8 cellular contexts compared by ENCODE assay signal in genomic region chr19:15316498-15316897, GRCh38. TPM values are rescaled to one million over a fixed set of nuclear protein-coding genes. Genes with fewer than 3 reads are reported as not detected.
A peak's percentile ranks its signal among the peaks of the same experiment; 100 is the strongest.
DNase-seq lines count a peak whose midpoint lies in the region; ATAC-seq, FAIRE-seq and TF ChIP-seq lines count a peak whose summit lies in the region.

No MANE protein-coding gene starts in this region.

- no peaks in the 10 kb centered on the region for H3K79me1 ChIP-seq in H9 (ENCODE audit: insufficient read depth, low read depth, low read length, poor library complexity, severe bottlenecking)

- H3K27ac Mint-ChIP-seq in CD8-positive, alpha-beta T cell: peak overlapping the region; percentile 84
- H3K27ac Mint-ChIP-seq in H9 (peak overlapping the region in 2 of 3 experiments; percentile 42 to 73; a peak in 4 of 7 replicates), astrocyte (ENCODE audit: unreplicated experiment) (peak overlapping the region; percentile 89), nephron progenitor cell (peak overlapping the region; percentile 91)

- no peak overlapping the region for H3K9ac ChIP-seq in H9 (ENCODE audit: extremely low read depth, insufficient read length, low read length)
- peak overlapping the region; percentile 51 for H3K9ac ChIP-seq in astrocyte (ENCODE audit: low read length)
- no peak overlapping the region for H3K9ac ChIP-seq in mammary epithelial cell (ENCODE audit: insufficient read depth, low read length)

- no peak overlapping the region for H3K4me3 ChIP-seq in CD8-positive, alpha-beta T cell (ENCODE audit: low read depth, low read length)
- H3K4me3 ChIP-seq in astrocyte (ENCODE audit: insufficient read depth, low read depth, low read length) (no peak overlapping the region), mammary epithelial cell (replicated peaks in 1 of 3; ENCODE audit: insufficient read depth in 1 of 3, low read depth in 2 of 3, low read length in 3 of 3) (no peak overlapping the region)

- H3K23me2 ChIP-seq in H9 (ENCODE audit: insufficient read length, low read depth, low read length, poor library complexity, severe bottlenecking): no peaks in the 10 kb centered on the region

- H3K4ac ChIP-seq in H9 (ENCODE audit: low read depth, low read length): no peak overlapping the region

- no peaks in the 10 kb centered on the region for H3K9me3 ChIP-seq in CD8-positive, alpha-beta T cell (ENCODE audit: low read length)
- no peaks in the 10 kb centered on the region for H3K9me3 ChIP-seq in H9 (ENCODE audit: control insufficient read depth, low read depth, low read length)
- no peaks in the 10 kb centered on the region for H3K9me3 ChIP-seq in astrocyte (ENCODE audit: insufficient read depth, low read depth, low read length)
- H3K9me3 ChIP-seq in mammary epithelial cell (replicated peaks; ENCODE audit: insufficient read depth, low read length): no peaks in the 10 kb centered on the region

- no peak overlapping the region for H3K56ac ChIP-seq in H9 (ENCODE audit: insufficient read length, low read depth, low read length)

- peaks cover 83% of the 10 kb centered on the region for H3K4me1 ChIP-seq in CD8-positive, alpha-beta T cell (ENCODE audit: insufficient read depth, low read length)
- H3K4me1 ChIP-seq in H9 (ENCODE audit: insufficient read depth, low read length) (peaks cover 4% of the 10 kb centered on the region; the same call in 1 of the 2 replicates), astrocyte (ENCODE audit: insufficient read depth, low read length) (peaks cover 53% of the 10 kb centered on the region), mammary epithelial cell (ENCODE audit: insufficient read depth, low read length) (peaks cover 20% of the 10 kb centered on the region)

- POLR2A ChIA-PET in CD8-positive, alpha-beta T cell (lab: Charles Lee): no interaction called here

- intact Hi-C loops in CD8-positive, alpha-beta T cell (cut with DNase I, micrococcal nuclease): no loop called here
- intact Hi-C loops in mammary epithelial cell (cut with micrococcal nuclease): no loop called here

- ATAC-seq in CD8-positive, alpha-beta T cell: no peak
- no peak for ATAC-seq in GM21576 (IDR thresholded peaks at IDR 0.05; ENCODE audit: unreplicated experiment)

- no peak overlapping the region for H2BK20ac ChIP-seq in H9 (ENCODE audit: low read depth, low read length, poor library complexity, severe bottlenecking)

- H3K36me3 Mint-ChIP-seq in CD8-positive, alpha-beta T cell: peaks cover 15% of the 10 kb centered on the region
- H3K36me3 Mint-ChIP-seq in H9 (ENCODE audit: insufficient read depth in 1 of 3, low read depth in 3 of 3) (peaks cover 0 to 5% (median 4%) of the 10 kb centered on the region in 3 experiments; a peak in 3 of 7 replicates), astrocyte (ENCODE audit: low read depth, unreplicated experiment) (peaks cover 2% of the 10 kb centered on the region), nephron progenitor cell (ENCODE audit: low read depth) (peaks cover 48% of the 10 kb centered on the region)

- no CpG with 5 or more reads among the region's 2 CpGs for WGBS in H9 (ENCODE audit: extremely low coverage, insufficient read length, low lambda C conversion rate)
- WGBS in mammary epithelial cell (ENCODE audit: low coverage, missing lambda C conversion rate): 86% methylated on average over 1 of the region's 2 CpGs

- no peak overlapping the region for H2BK120ac ChIP-seq in H9 (ENCODE audit: low read depth, low read length, poor library complexity, severe bottlenecking)

- TF ChIP-seq CTCF in CD8-positive, alpha-beta T cell (IDR thresholded peaks at IDR 0.05): no peak
- TF ChIP-seq CTCF in H9 (conservative IDR thresholded peaks at IDR 0.05) (no peak), astrocyte (IDR thresholded peaks at IDR 0.05; ENCODE audit: insufficient read depth, low read depth, low read length) (no peak), nephron progenitor cell (IDR thresholded peaks at IDR 0.05) (no peak), mammary epithelial cell (conservative IDR thresholded peaks at IDR 0.05 in 1 of 2, IDR thresholded peaks at IDR 0.05 in 1 of 2; ENCODE audit: extremely low read depth in 1 of 2, insufficient read depth in 1 of 2, low read depth in 1 of 2, low read length in 2 of 2) (no peak)

- dilution Hi-C loops in mammary epithelial cell (cut with HindIII; ENCODE audit: low sequenced_read_pairs): no loop called here

- no peak overlapping the region for H3K27ac ChIP-seq in CD8-positive, alpha-beta T cell (ENCODE audit: low read depth, low read length)
- H3K27ac ChIP-seq in H9 (ENCODE audit: insufficient read length, low read depth, low read length) (no peak overlapping the region), astrocyte (ENCODE audit: low read depth, low read length) (peak overlapping the region; percentile 47), mammary epithelial cell (ENCODE audit: insufficient read depth, low read depth, low read length) (no peak overlapping the region)

- in situ Hi-C loops in mammary epithelial cell (cut with MboI; ENCODE audit: low sequenced_read_pairs in 2 of 2): no loop called here

- no peak overlapping the region for H3T11ph ChIP-seq in H9 (ENCODE audit: low read length)

- H4K20me1 ChIP-seq in H9 (ENCODE audit: control insufficient read depth, insufficient read depth, insufficient read length): no peaks in the 10 kb centered on the region
- peaks cover 97% of the 10 kb centered on the region for H4K20me1 ChIP-seq in astrocyte (ENCODE audit: insufficient read depth, low read length)
- H4K20me1 ChIP-seq in mammary epithelial cell (ENCODE audit: insufficient read depth, low read length): peaks cover 61% of the 10 kb centered on the region

- H3K27me3 Mint-ChIP-seq in CD8-positive, alpha-beta T cell (ENCODE audit: low read depth): no peaks in the 10 kb centered on the region
- H3K27me3 Mint-ChIP-seq in H9 (ENCODE audit: low read depth) (no peaks in the 10 kb centered on the region), astrocyte (ENCODE audit: low read depth, unreplicated experiment) (no peaks in the 10 kb centered on the region), nephron progenitor cell (ENCODE audit: low read depth, poor library complexity) (no peaks in the 10 kb centered on the region)

- peak overlapping the region; percentile 63 for H3K4me3 Mint-ChIP-seq in CD8-positive, alpha-beta T cell
- H3K4me3 Mint-ChIP-seq in H9: no peak overlapping the region
- H3K4me3 Mint-ChIP-seq in astrocyte (ENCODE audit: unreplicated experiment): no peak overlapping the region
- no peak overlapping the region for H3K4me3 Mint-ChIP-seq in nephron progenitor cell

- no peak overlapping the region for H2AFZ ChIP-seq in H9 (ENCODE audit: low read length)
- H2AFZ ChIP-seq in astrocyte (ENCODE audit: low read depth, low read length): no peak overlapping the region
- H2AFZ ChIP-seq in mammary epithelial cell (ENCODE audit: low read depth, low read length): no peak overlapping the region

- no peak overlapping the region for H3K18ac ChIP-seq in H9 (ENCODE audit: insufficient read length, low read depth, low read length)

- no peak overlapping the region for H3K23ac ChIP-seq in H9 (ENCODE audit: insufficient read length, low read depth, low read length)

- FAIRE-seq in astrocyte (lab: Jason Lieb, UNC): no peak

- H4K8ac ChIP-seq in H9 (replicated peaks; ENCODE audit: insufficient read length, low read depth, low read length): no peak overlapping the region

- no peak overlapping the region for H2AK5ac ChIP-seq in H9 (ENCODE audit: insufficient read length, low read length)

- no peak overlapping the region for H2BK5ac ChIP-seq in H9 (ENCODE audit: insufficient read length, low read length)

- H3K36me3 ChIP-seq in CD8-positive, alpha-beta T cell (ENCODE audit: insufficient read depth, low read length): no peaks in the 10 kb centered on the region
- H3K36me3 ChIP-seq in astrocyte (ENCODE audit: insufficient read depth, low read length) (no peaks in the 10 kb centered on the region), mammary epithelial cell (ENCODE audit: insufficient read depth, low read length) (no peaks in the 10 kb centered on the region)

- H3K14ac ChIP-seq in H9 (ENCODE audit: insufficient read depth, low read length): no peak overlapping the region

- H2BK12ac ChIP-seq in H9 (ENCODE audit: insufficient read length, low read depth, low read length): no peak overlapping the region

- H3K79me2 ChIP-seq in H9 (ENCODE audit: insufficient read depth, low read length) (peaks cover 88% of the 10 kb centered on the region), astrocyte (ENCODE audit: insufficient read depth, low read length) (peaks cover 100% of the 10 kb centered on the region), mammary epithelial cell (ENCODE audit: insufficient read depth, low read length) (peaks cover 100% of the 10 kb centered on the region)

- H2BK15ac ChIP-seq in H9 (ENCODE audit: low read depth, low read length): no peak overlapping the region

- peaks cover 84% of the 10 kb centered on the region for H3K4me1 Mint-ChIP-seq in CD8-positive, alpha-beta T cell (ENCODE audit: low read depth)
- peaks cover 50 to 54% of the 10 kb centered on the region in 2 experiments for H3K4me1 Mint-ChIP-seq in H9
- peaks cover 53% of the 10 kb centered on the region for H3K4me1 Mint-ChIP-seq in astrocyte (ENCODE audit: low read depth, unreplicated experiment)
- peaks cover 55% of the 10 kb centered on the region for H3K4me1 Mint-ChIP-seq in nephron progenitor cell

- no peak for DNase-seq in CD8-positive, alpha-beta T cell
- DNase-seq in H9 (no peak), astrocyte (ENCODE audit: low read depth) (peak; percentile 68), nephron progenitor cell (no peak), SK-N-DZ (ENCODE audit: low spot score) (no peak), dermis blood vessel endothelial cell (no peak), mammary epithelial cell (no peak)

- no TSS peak for BruUV-seq in mammary epithelial cell (replicated peaks; lab: Mats Ljungman, UMichigan)

- no peak overlapping the region for H3K4me2 ChIP-seq in H9 (ENCODE audit: insufficient read depth, insufficient read length, low read length)
- H3K4me2 ChIP-seq in astrocyte (ENCODE audit: low read length): peak overlapping the region; percentile 71
- no peak overlapping the region for H3K4me2 ChIP-seq in mammary epithelial cell (ENCODE audit: insufficient read depth, low read depth, low read length)

- no peak overlapping the region for H4K5ac ChIP-seq in H9 (ENCODE audit: insufficient read length, low read depth, low read length)

- H4K91ac ChIP-seq in H9 (ENCODE audit: insufficient read length, low read depth, low read length): no peak overlapping the region

- no peaks in the 10 kb centered on the region for H3K27me3 ChIP-seq in CD8-positive, alpha-beta T cell (ENCODE audit: insufficient read depth, low read length)
- H3K27me3 ChIP-seq in H9 (ENCODE audit: insufficient read depth, low read length): no peaks in the 10 kb centered on the region
- H3K27me3 ChIP-seq in astrocyte (ENCODE audit: insufficient read depth, low read length): no peaks in the 10 kb centered on the region
- no peaks in the 10 kb centered on the region for H3K27me3 ChIP-seq in mammary epithelial cell (ENCODE audit: insufficient read depth, low read length)

- no peaks in the 10 kb centered on the region for H3K9me3 Mint-ChIP-seq in CD8-positive, alpha-beta T cell
- H3K9me3 Mint-ChIP-seq in H9 (no peaks in the 10 kb centered on the region; a peak in 1 of 5 replicates), astrocyte (ENCODE audit: unreplicated experiment) (no peaks in the 10 kb centered on the region), nephron progenitor cell (peaks cover 14% of the 10 kb centered on the region)

- CTCF ChIA-PET in CD8-positive, alpha-beta T cell (lab: Charles Lee): interaction anchor here (1.4 kb wide), 1 partner anchor 102 kb away, joined by 4 read pairs; the partner anchor contains the start of gene AKAP8L
- CTCF ChIA-PET in mammary epithelial cell (lab: Charles Lee; ENCODE audit: low non-redundant PET): no interaction called here

RNA-seq across cellular contexts. Expression of gene BRD4, which starts 15.8 kb away (rescaled TPM):
- 100 to 1,000 TPM; 123 to 128 TPM for total RNA-seq in CD8-positive, alpha-beta T cell
- total RNA-seq in H9 (2021) (144 TPM in 2 replicates), astrocyte (116 and 128 TPM in 2 replicates), dermis blood vessel endothelial cell (10.9 and 21.3 TPM in 2 replicates), mammary epithelial cell (100 to 1,000 TPM in 1 of 2 donors, 10 to 100 TPM in 1; 22.2 to 113 TPM)
- polyA plus RNA-seq in SK-N-DZ (2014; cell fraction: cytosol; rRNA removed): 9.3 and 11.1 TPM in 2 replicates
- polyA plus RNA-seq in SK-N-DZ (2014; cell fraction: nucleus; rRNA removed): 9.9 and 20.7 TPM in 2 replicates
- polyA plus RNA-seq in mammary epithelial cell: 9.9 TPM
- polyA minus RNA-seq in mammary epithelial cell: 166 TPM
